Comparison of ENCODE assay signal across 1 cellular context in genomic region chr3:52022323-52023100, GRCh38.
TF ChIP-seq lines count a peak whose summit lies in the region.

No MANE protein-coding gene starts in this region.

TF ChIP-seq in IMR-90, 13 proteins besides CTCF, POLR2A, EP300 and RAD21:
- TF ChIP-seq RCOR1 (IDR thresholded peaks at IDR 0.05; ENCODE audit: insufficient replicate concordance, low read length): no peak
- no peak for TF ChIP-seq FOS (IDR thresholded peaks at IDR 0.05; ENCODE audit: low read depth, low read length)
